In the genomic region with DNA sequence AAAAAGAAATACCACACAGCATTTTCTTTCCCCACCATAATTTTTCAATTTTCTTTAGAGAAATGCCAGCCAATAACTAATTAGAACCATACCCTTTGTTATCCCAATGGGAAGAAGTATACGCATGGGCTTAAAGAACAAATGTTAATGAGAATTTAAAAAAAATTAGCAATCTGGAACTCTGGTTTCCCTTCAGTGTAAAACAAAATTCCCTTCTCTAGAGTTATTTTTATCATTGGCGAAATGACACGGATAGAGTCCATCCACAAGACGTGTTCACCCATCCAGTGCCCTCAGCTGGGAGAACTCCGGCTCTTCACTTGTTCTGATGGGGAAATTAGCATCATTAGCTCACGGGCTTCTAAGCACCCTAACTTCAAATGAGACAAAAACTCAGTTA, we compare ENCODE assay signal across 23 cellular contexts. TPM values are rescaled to one million over a fixed set of nuclear protein-coding genes. Genes with fewer than 3 reads are reported as not detected.
DNase-seq lines count a peak whose midpoint lies in the region; ATAC-seq and TF ChIP-seq lines count a peak whose summit lies in the region.
"Had no signal": no experiment of that assay in that cellular context is flagged by ENCODE, and none has a peak within 500 bp of the region (broad histone marks: within the 10 kb centered on the region; RNA-seq: fewer than 3 reads in every experiment).

No MANE protein-coding gene starts in this region.

- no CpG with 5 or more reads among the region's 6 CpGs for WGBS in trophoblast cell (ENCODE audit: extremely low coverage, insufficient coverage, insufficient read length)

- BruUV-seq in A673 (replicated peaks; lab: Mats Ljungman, UMichigan), result no TSS peak

- H3K4me1 ChIP-seq in trophoblast cell (ENCODE audit: control insufficient read depth in 1 of 2, insufficient read depth in 2 of 2, low read length in 2 of 2) (peaks cover 18 to 19% of the 10 kb centered on the region in 2 experiments), A673 (ENCODE audit: insufficient read depth, low read length, poor library complexity, severe bottlenecking) (peaks cover 8% of the 10 kb centered on the region)

- no peak overlapping the region for H3K9ac ChIP-seq in trophoblast cell (ENCODE audit: low read length)

- intact Hi-C loops in posterior vena cava (cut with DNase I) (loop anchor here in 1 of 2 donors (5.0 kb wide), 1 partner anchor 104 kb away; no protein-coding TSS in a partner anchor), A673 (cut with micrococcal nuclease; ENCODE audit: unreplicated experiment) (no loop called here)

- CTCF ChIA-PET in BJ (lab: Yijun Ruan, JAX), result interaction anchor here (0.6 to 1.8 kb wide), 6 partner anchors 11 to 228 kb away, joined by 3 to 5 read pairs (median 4); no protein-coding TSS in a partner anchor
- CTCF ChIA-PET in RWPE1 (lab: Yijun Ruan, JAX), result interaction anchor here (0.5 to 0.8 kb wide), 4 partner anchors 25 to 275 kb away, joined by 3 to 5 read pairs (median 4); no protein-coding TSS in a partner anchor
- CTCF ChIA-PET in A673 (lab: Charles Lee), result no interaction called here

- H2AFZ ChIP-seq in trophoblast cell (ENCODE audit: insufficient read depth, low read length, poor library complexity), result no peak overlapping the region

- no peak for ATAC-seq in GM19023 (IDR thresholded peaks at IDR 0.05; ENCODE audit: unreplicated experiment)
- ATAC-seq: activated CD8-positive, alpha-beta T cell treated with anti-CD3 and anti-CD28 coated beads, Interleukin-2, amount 10 ng/mL, durations not matched to agents 7 days and 5 days; heart right ventricle; lower lobe of right lung; right lobe of liver had no signal

- POLR2A ChIA-PET in BJ (lab: Charles Lee) (no interaction called here), RWPE1 (lab: Yijun Ruan, JAX; ENCODE audit: low non-redundant PET) (interaction anchor here (0.7 kb wide), 1 partner anchor 177 kb away, joined by 4 read pairs; no protein-coding TSS in a partner anchor), A673 (lab: Charles Lee; ENCODE audit: low non-redundant PET) (no interaction called here)

- H3K4me3 ChIP-seq in BJ (ENCODE audit: low read depth, low read length) (peak overlapping the region; percentile 91), foreskin fibroblast (ENCODE audit: low read depth in 1 of 2, low read length in 2 of 2) (peak overlapping the region; percentile 80 to 92), trophoblast cell (ENCODE audit: low read depth, low read length) (no peak overlapping the region), A673 (ENCODE audit: low read depth, low read length, poor library complexity, severe bottlenecking) (no peak overlapping the region)
- H3K4me3 ChIP-seq: heart right ventricle, lower lobe of right lung, ovary, right lobe of liver had no signal

- H3K36me3 ChIP-seq in BJ (ENCODE audit: control insufficient read depth, insufficient read depth, low read length), result no peaks in the 10 kb centered on the region
- peaks cover 0 to 2% of the 10 kb centered on the region in 2 experiments for H3K36me3 ChIP-seq in trophoblast cell (ENCODE audit: control insufficient read depth in 1 of 2, insufficient read depth in 2 of 2, low read length in 2 of 2)
- H3K36me3 ChIP-seq in A673 (ENCODE audit: insufficient read depth, low read length, poor library complexity, severe bottlenecking), result no peaks in the 10 kb centered on the region
- H3K36me3 ChIP-seq: heart right ventricle, lower lobe of right lung, ovary, right lobe of liver had no signal

- no peak overlapping the region for H2BK12ac ChIP-seq in trophoblast cell (ENCODE audit: low read length)

- H3K4ac ChIP-seq in trophoblast cell (ENCODE audit: low read depth, low read length), result peak overlapping the region; percentile 71

- no peak overlapping the region for H2BK120ac ChIP-seq in trophoblast cell (ENCODE audit: insufficient read depth, low read length, poor library complexity)

- H4K8ac ChIP-seq in trophoblast cell (ENCODE audit: low read depth, low read length), result no peak overlapping the region

- H3K27me3 ChIP-seq in BJ (ENCODE audit: control insufficient read depth, insufficient read depth, low read length) (no peaks in the 10 kb centered on the region), trophoblast cell (ENCODE audit: insufficient read depth, low read length) (no peaks in the 10 kb centered on the region), A673 (replicated peaks; ENCODE audit: insufficient read depth, low read depth, low read length, poor library complexity) (peaks cover 48% of the 10 kb centered on the region)
- H3K27me3 ChIP-seq: ovary, right lobe of liver had no signal

- H3K9me3 ChIP-seq in trophoblast cell (ENCODE audit: insufficient read depth, low read depth, low read length) (no peaks in the 10 kb centered on the region), A673 (ENCODE audit: low read depth, low read length, poor library complexity, severe bottlenecking) (no peaks in the 10 kb centered on the region)
- H3K9me3 ChIP-seq: heart right ventricle, lower lobe of right lung, ovary, right lobe of liver had no signal

- H2BK5ac ChIP-seq in trophoblast cell (ENCODE audit: low read depth, low read length, poor library complexity), result no peak overlapping the region

- peak overlapping the region; percentile 79 for H3K27ac ChIP-seq in RWPE1
- no peak overlapping the region for H3K27ac ChIP-seq in trophoblast cell (ENCODE audit: low read depth, low read length)
- H3K27ac ChIP-seq in A673 (ENCODE audit: low read depth, low read length, poor library complexity, severe bottlenecking), result no peak overlapping the region
- H3K27ac ChIP-seq: HL-60, lower lobe of right lung, ovary, right lobe of liver had no signal

- DNase-seq in BJ (ENCODE audit: low read depth) (no peak), RWPE1 (ENCODE audit: low spot score) (no peak), foreskin fibroblast (no peak), trophoblast cell (no peak), NCI-H187 treated with DMSO at 0.1 percent for 48 hours (lab: John Stamatoyannopoulos, UW) (no peak), posterior vena cava (ENCODE audit: low spot score) (no peak), A673 (ENCODE audit: low spot score) (no peak)
- DNase-seq: ACHN; activated CD8-positive, alpha-beta T cell treated with anti-CD3 and anti-CD28 coated beads, Interleukin-2, amount 10 ng/mL, durations not matched to agents 7 days and 5 days; activated naive CD4-positive, alpha-beta T cell treated with anti-CD3 and anti-CD28 coated beads for 36 hours; activated T-cell treated with anti-CD3 and anti-CD28 coated beads, Interleukin-2, amount 50 U/mL, for 1 hour; cerebellar nuclear complex; DMS79 treated with DMSO at 0.1 percent for 48 hours; effector CD4-positive, alpha-beta T cell; heart right ventricle; lower lobe of right lung; NCI-H1417 treated with DMSO at 0.1 percent for 48 hours; NCI-H510A treated with DMSO at 0.1 percent for 48 hours; ovary; right lobe of liver; RPMI8226 had no signal

- H3K79me2 ChIP-seq in trophoblast cell (ENCODE audit: control insufficient read depth, insufficient read depth, low read length, poor library complexity), result peaks cover 34% of the 10 kb centered on the region

- TF ChIP-seq CTCF in BJ (IDR thresholded peaks at IDR 0.05; ENCODE audit: insufficient read depth, low read depth, low read length) (no peak), RWPE1 (conservative IDR thresholded peaks at IDR 0.05; ENCODE audit: low read depth) (no peak), foreskin fibroblast (IDR thresholded peaks at IDR 0.05; ENCODE audit: low read depth, low read length) (no peak), A673 (conservative IDR thresholded peaks at IDR 0.05; ENCODE audit: low read depth, low read length) (no peak)

- no peak overlapping the region for H3K14ac ChIP-seq in trophoblast cell (ENCODE audit: low read length)

- H2AK5ac ChIP-seq in trophoblast cell (ENCODE audit: low read length), result no peak overlapping the region

- H3K23ac ChIP-seq in trophoblast cell (ENCODE audit: low read length), result no peak overlapping the region

- peaks cover 16% of the 10 kb centered on the region for H3K79me1 ChIP-seq in trophoblast cell (ENCODE audit: low read length)

- no peak overlapping the region for H3K18ac ChIP-seq in trophoblast cell (ENCODE audit: low read length)

- no peak overlapping the region for H4K91ac ChIP-seq in trophoblast cell (ENCODE audit: low read depth, low read length)

- H4K12ac ChIP-seq in trophoblast cell (ENCODE audit: low read depth, low read length), result no peak overlapping the region

- H3K4me2 ChIP-seq in trophoblast cell (ENCODE audit: low read length), result no peak overlapping the region

RNA-seq across cellular contexts. Expression of a gene that starts 3.3 kb away (rescaled TPM):
- 65.3 and 88.8 TPM in 2 replicates for polyA plus RNA-seq in BJ (2011; rRNA removed)
- 74.4 and 127 TPM in 2 replicates for polyA minus RNA-seq in BJ (2011; rRNA and poly(A)+ RNA removed)
- 57.9 and 59.2 TPM in 2 replicates for polyA plus RNA-seq in trophoblast cell (2013)
- total RNA-seq in posterior vena cava (10 to 100 TPM; 34.8 to 46.3 TPM), A673 (2021) (6.0 and 9.8 TPM in 2 replicates)

RNA-seq across cellular contexts. Expression of a gene that starts 20.6 kb away (rescaled TPM):
- polyA plus RNA-seq in BJ (2011; rRNA removed), result 12.6 and 14.3 TPM in 2 replicates
- polyA minus RNA-seq in BJ (2011; rRNA and poly(A)+ RNA removed), result 8.1 and 10.8 TPM in 2 replicates
- polyA plus RNA-seq in trophoblast cell (2013), result 10.6 and 10.9 TPM in 2 replicates
- total RNA-seq in posterior vena cava (1 to 10 TPM; 8.0 to 8.4 TPM), A673 (2021) (20.0 and 21.8 TPM in 2 replicates)

Comparison
In these comparisons a context has a peak if more than half of its experiments do, and no peak if none do; other contexts are left out.
1. H3K4me3 ChIP-seq: peak in BJ (single experiment) and foreskin fibroblast (2 of 2); none in trophoblast cell (single experiment) and A673 (single experiment).